8 cellular contexts compared by ENCODE assay signal in the genomic region with DNA sequence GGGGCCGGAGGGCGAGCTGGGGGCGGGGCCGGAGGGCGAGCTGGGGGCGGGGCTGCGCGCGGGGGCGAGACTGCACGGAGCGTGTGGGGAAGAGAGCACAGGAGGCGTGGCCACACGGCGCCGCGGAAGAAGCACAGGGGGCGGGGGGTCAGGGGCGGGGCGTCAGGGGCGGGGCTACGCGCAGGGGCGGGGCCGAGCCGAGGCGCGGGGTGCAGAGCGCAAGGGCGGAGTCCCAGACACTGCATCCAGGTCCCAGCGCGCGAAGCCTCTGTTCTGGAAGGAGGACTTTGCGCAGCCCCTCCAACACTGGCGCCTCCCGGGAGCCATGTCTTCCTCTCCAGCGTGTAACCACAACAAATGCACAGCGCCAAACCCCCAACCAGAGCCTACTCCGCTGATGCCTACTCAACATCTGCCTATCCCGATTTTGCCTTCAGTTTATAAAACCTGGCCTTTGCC.
A peak's percentile ranks its signal among the peaks of the same experiment; 100 is the strongest.
DNase-seq lines count a peak whose midpoint lies in the region; ATAC-seq and TF ChIP-seq lines count a peak whose summit lies in the region.

No MANE protein-coding gene starts in this region.

- DNase-seq in GM12864 (ENCODE audit: low read depth) (no peak), NCI-H2227 treated with DMSO at 0.1 percent for 48 hours (lab: John Stamatoyannopoulos, UW) (peak; percentile 78), dermis blood vessel endothelial cell (peak; percentile 94), lower leg skin (ENCODE audit: low spot score in 2 of 2) (peak; percentile 86 to 96), DMS 273 treated with DMSO at 0.1 percent for 48 hours (lab: John Stamatoyannopoulos, UW) (no peak)
- peak; percentile 85 to 87 for DNase-seq in activated CD4-positive, alpha-beta T cell treated with anti-CD3 and anti-CD28 coated beads, Interleukin-2, amount 50 U/mL, for 48 hours
- DNase-seq in stimulated activated CD4-positive, alpha-beta T cell treated with anti-CD3 and anti-CD28 coated beads, Interleukin-4, amount 100 ng/mL, for 1 hour = peak; percentile 90

- TF ChIP-seq POLR2A in lower leg skin (IDR thresholded peaks at IDR 0.05) = no peak

- 3 to 9% methylated on average over 9 to 14 of the region's 40 CpGs for WGBS in lower leg skin, 2 donors

- TF ChIP-seq CTCF in GM12864 (IDR thresholded peaks at IDR 0.05; ENCODE audit: low read depth, low read length, missing control alignments) = no peak
- no peak for TF ChIP-seq CTCF in lower leg skin (IDR thresholded peaks at IDR 0.05)

- ATAC-seq in HG02798 (IDR thresholded peaks at IDR 0.05; ENCODE audit: poor library complexity, unreplicated experiment) = peak; percentile 80

- H3K4me3 ChIP-seq in GM12864 (ENCODE audit: low read depth, low read length) = peak overlapping the region; percentile 38
- no peak overlapping the region for H3K4me3 ChIP-seq in lower leg skin (ENCODE audit: low read depth, poor library complexity, severe bottlenecking)

- intact Hi-C loops in lower leg skin (cut with DNase I; ENCODE audit: low total_unique reads) = no loop called here

Comparison
In these comparisons a context has a peak if more than half of its experiments do, and no peak if none do; other contexts are left out.
1. DNase-seq: peak in NCI-H2227 treated with DMSO at 0.1 percent for 48 hours (single experiment), activated CD4-positive, alpha-beta T cell treated with anti-CD3 and anti-CD28 coated beads, Interleukin-2, amount 50 U/mL, for 48 hours (2 of 2), dermis blood vessel endothelial cell (single experiment), lower leg skin (2 of 2) and stimulated activated CD4-positive, alpha-beta T cell treated with anti-CD3 and anti-CD28 coated beads, Interleukin-4, amount 100 ng/mL, for 1 hour (single experiment); none in GM12864 (single experiment) and DMS 273 treated with DMSO at 0.1 percent for 48 hours (single experiment).